In the genomic region with DNA sequence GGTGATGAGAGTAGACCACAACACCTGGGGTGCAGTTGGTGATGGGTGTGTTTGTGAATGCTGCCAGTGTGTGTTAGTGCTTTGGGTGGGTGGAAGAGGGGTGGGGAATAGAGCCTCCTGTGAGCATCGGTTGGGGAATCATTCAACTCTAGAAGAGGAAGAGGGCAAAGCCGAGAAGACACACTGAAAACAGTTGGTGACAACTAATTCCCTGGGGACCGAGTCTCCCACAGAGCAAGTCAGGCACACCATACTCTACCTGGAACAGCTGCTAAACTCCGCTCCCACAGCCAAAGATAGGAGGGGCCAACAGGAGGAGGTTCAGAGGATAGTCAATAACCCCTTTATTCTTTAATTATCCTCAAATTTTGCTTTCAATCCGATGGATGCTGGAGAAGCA, we compare ENCODE assay signal across 1 cellular context.
TF ChIP-seq lines count a peak whose summit lies in the region.

No MANE protein-coding gene starts in this region.

TF ChIP-seq in IMR-90, 13 proteins besides CTCF, POLR2A, EP300 and RAD21:
- TF ChIP-seq USF2 (IDR thresholded peaks at IDR 0.05; ENCODE audit: low read depth, low read length), result no peak
- TF ChIP-seq, protein P1, sequence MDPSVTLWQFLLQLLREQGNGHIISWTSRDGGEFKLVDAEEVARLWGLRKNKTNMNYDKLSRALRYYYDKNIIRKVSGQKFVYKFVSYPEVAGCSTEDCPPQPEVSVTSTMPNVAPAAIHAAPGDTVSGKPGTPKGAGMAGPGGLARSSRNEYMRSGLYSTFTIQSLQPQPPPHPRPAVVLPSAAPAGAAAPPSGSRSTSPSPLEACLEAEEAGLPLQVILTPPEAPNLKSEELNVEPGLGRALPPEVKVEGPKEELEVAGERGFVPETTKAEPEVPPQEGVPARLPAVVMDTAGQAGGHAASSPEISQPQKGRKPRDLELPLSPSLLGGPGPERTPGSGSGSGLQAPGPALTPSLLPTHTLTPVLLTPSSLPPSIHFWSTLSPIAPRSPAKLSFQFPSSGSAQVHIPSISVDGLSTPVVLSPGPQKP (IDR thresholded peaks at IDR 0.05; ENCODE audit: borderline replicate concordance, low read depth, low read length), result no peak
- TF ChIP-seq SMC3 (IDR thresholded peaks at IDR 0.05; ENCODE audit: low read depth, low read length), result no peak
- no peak for TF ChIP-seq FOS (IDR thresholded peaks at IDR 0.05; ENCODE audit: low read depth, low read length)
- TF ChIP-seq NFE2L2 (IDR thresholded peaks at IDR 0.05; ENCODE audit: low read depth, low read length), result no peak
- no peak for TF ChIP-seq CEBPB (IDR thresholded peaks at IDR 0.05; ENCODE audit: low read depth, low read length)
- no peak for TF ChIP-seq MAFK (IDR thresholded peaks at IDR 0.05; ENCODE audit: low read depth, low read length)
- TF ChIP-seq RFX5 (IDR thresholded peaks at IDR 0.05; ENCODE audit: low read depth, low read length), result no peak
- no peak for TF ChIP-seq MXI1 (IDR thresholded peaks at IDR 0.05; ENCODE audit: borderline replicate concordance, low read depth, low read length)
- no peak for TF ChIP-seq CHD1 (IDR thresholded peaks at IDR 0.05; ENCODE audit: low read depth, low read length)
- TF ChIP-seq MAZ (IDR thresholded peaks at IDR 0.05; ENCODE audit: borderline replicate concordance, low read depth, low read length), result no peak
- no peak for TF ChIP-seq BHLHE40 (IDR thresholded peaks at IDR 0.05; ENCODE audit: low read depth, low read length)
- no peak for TF ChIP-seq RCOR1 (IDR thresholded peaks at IDR 0.05; ENCODE audit: insufficient replicate concordance, low read length)
